Comparison of ENCODE assay signal across 17 cellular contexts in the genomic region with DNA sequence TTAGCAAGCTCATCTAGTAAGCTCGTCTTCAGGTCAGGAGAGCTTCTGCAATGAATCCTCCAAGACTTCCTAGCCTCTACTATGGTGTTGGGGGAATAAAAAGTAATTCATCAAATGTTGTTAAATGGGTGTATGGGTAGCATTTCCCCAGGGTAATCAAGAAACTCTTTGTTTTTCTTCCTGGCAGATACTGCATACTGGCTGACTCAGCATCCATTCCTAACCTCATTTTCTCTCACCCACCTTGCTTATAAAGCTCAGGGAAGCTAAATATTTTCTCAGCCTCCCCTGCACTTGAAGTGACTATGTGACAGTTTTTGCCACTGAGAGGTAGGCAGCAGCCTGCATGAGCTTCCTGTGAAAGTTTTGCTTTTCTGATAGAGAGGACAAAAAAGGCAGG.
DNase-seq lines count a peak whose midpoint lies in the region; ATAC-seq and TF ChIP-seq lines count a peak whose summit lies in the region.
"Had no signal": no experiment of that assay in that cellular context is flagged by ENCODE, and none has a peak within 500 bp of the region (broad histone marks: within the 10 kb centered on the region; RNA-seq: fewer than 3 reads in every experiment).

No MANE protein-coding gene starts in this region.

- H3K36me3 ChIP-seq in GM23338 (ENCODE audit: insufficient read depth), result no peaks in the 10 kb centered on the region
- no peaks in the 10 kb centered on the region for H3K36me3 ChIP-seq in MM.1S (replicated peaks; ENCODE audit: insufficient read depth, low read length)
- H3K36me3 ChIP-seq in colonic mucosa, result no peaks in the 10 kb centered on the region
- H3K36me3 ChIP-seq in effector memory CD4-positive, alpha-beta T cell (ENCODE audit: control insufficient read depth, insufficient read depth, low read length), result no peaks in the 10 kb centered on the region
- H3K36me3 ChIP-seq: MG63 had no signal

- ATAC-seq in GM23338, result no peak
- ATAC-seq: HCT116 had no signal

- H3K27ac Mint-ChIP-seq in GM23338, result no peak overlapping the region

- H3K27me3 Mint-ChIP-seq in GM23338 (ENCODE audit: insufficient read depth, low read depth, poor library complexity), result no peaks in the 10 kb centered on the region

- H3K9me2 ChIP-seq in GM23338 (ENCODE audit: insufficient read depth) (peaks cover 5% of the 10 kb centered on the region; the same call in 1 of the 2 replicates), MM.1S (replicated peaks; ENCODE audit: insufficient read depth, low read length) (no peaks in the 10 kb centered on the region)

- H3K4me1 Mint-ChIP-seq in GM23338, result peaks cover 6% of the 10 kb centered on the region

- no peak overlapping the region for H3K4me2 ChIP-seq in GM23338
- H3K4me2 ChIP-seq in MM.1S (ENCODE audit: low read depth, low read length), result no peak overlapping the region

- no peaks in the 10 kb centered on the region for H3K4me1 ChIP-seq in GM23338 (ENCODE audit: insufficient read depth)
- H3K4me1 ChIP-seq in MM.1S (ENCODE audit: low read length), result no peaks in the 10 kb centered on the region
- H3K4me1 ChIP-seq in colonic mucosa, result peaks cover 3% of the 10 kb centered on the region
- H3K4me1 ChIP-seq in effector memory CD4-positive, alpha-beta T cell (ENCODE audit: control insufficient read depth, insufficient read depth, low read length, poor library complexity, severe bottlenecking), result no peaks in the 10 kb centered on the region
- H3K4me1 ChIP-seq: Caco-2 had no signal

- H3K27ac ChIP-seq in GM23338 (ENCODE audit: low read depth), result no peak overlapping the region
- no peak overlapping the region for H3K27ac ChIP-seq in MM.1S (ENCODE audit: low read length)
- peak overlapping the region; percentile 1 for H3K27ac ChIP-seq in colonic mucosa
- H3K27ac ChIP-seq in effector memory CD4-positive, alpha-beta T cell (ENCODE audit: insufficient read depth, low read length, poor library complexity, severe bottlenecking), result no peak overlapping the region
- H3K27ac ChIP-seq: GM23248 had no signal

- peak overlapping the region; percentile 79; the same call in 1 of the 2 replicates for H2AFZ ChIP-seq in GM23338
- H2AFZ ChIP-seq in MM.1S (ENCODE audit: low read length), result no peak overlapping the region
- H2AFZ ChIP-seq: GM23248 had no signal

- intact Hi-C loops in colonic mucosa (cut with DNase I), result no loop called here

- H3K9me3 Mint-ChIP-seq in GM23338, result peaks cover 4% of the 10 kb centered on the region; the same call in 1 of the 3 replicates

- no peak overlapping the region for H3K4me3 Mint-ChIP-seq in GM23338

- no peak for TF ChIP-seq CTCF in GM23338 (conservative IDR thresholded peaks at IDR 0.05; ENCODE audit: low read depth in 2 of 2)
- TF ChIP-seq CTCF in MM.1S (IDR thresholded peaks at IDR 0.05; ENCODE audit: low read length), result no peak
- no peak for TF ChIP-seq CTCF in colonic mucosa (IDR thresholded peaks at IDR 0.05)

- H3K79me2 ChIP-seq in GM23338 (replicated peaks; ENCODE audit: insufficient read depth) (no peaks in the 10 kb centered on the region), MM.1S (ENCODE audit: low read length) (no peaks in the 10 kb centered on the region)

- H3K27me3 ChIP-seq in GM23338 (ENCODE audit: insufficient read depth) (no peaks in the 10 kb centered on the region), MM.1S (replicated peaks; ENCODE audit: insufficient read depth, low read length) (no peaks in the 10 kb centered on the region), colonic mucosa (no peaks in the 10 kb centered on the region)
- no peaks in the 10 kb centered on the region for H3K27me3 ChIP-seq in effector memory CD4-positive, alpha-beta T cell (replicated peaks; ENCODE audit: control insufficient read depth, insufficient read depth, low read length, poor library complexity, severe bottlenecking)

- H3K36me3 Mint-ChIP-seq in GM23338 (ENCODE audit: low read depth), result no peaks in the 10 kb centered on the region; the same call in 2 of the 3 replicates

- no peaks in the 10 kb centered on the region for H4K20me1 ChIP-seq in GM23338 (replicated peaks; ENCODE audit: insufficient read depth)
- no peaks in the 10 kb centered on the region for H4K20me1 ChIP-seq in MM.1S (ENCODE audit: insufficient read depth, low read length)

- H3K4me3 ChIP-seq in GM23338 (no peak overlapping the region), MM.1S (ENCODE audit: low read length) (no peak overlapping the region), colonic mucosa (no peak overlapping the region)
- no peak overlapping the region for H3K4me3 ChIP-seq in effector memory CD4-positive, alpha-beta T cell (ENCODE audit: insufficient read depth, low read depth, low read length, poor library complexity, severe bottlenecking)
- H3K4me3 ChIP-seq: GM23248, MG63 had no signal

- H3F3A ChIP-seq in GM23338 (replicated peaks; ENCODE audit: low read depth), result no peaks in the 10 kb centered on the region
- H3F3A ChIP-seq in MM.1S (ENCODE audit: insufficient read depth, low read length), result no peaks in the 10 kb centered on the region

- H3K9ac ChIP-seq in MM.1S (ENCODE audit: low read length) (no peak overlapping the region), colonic mucosa (ENCODE audit: low read depth in 2 of 2, low read length in 2 of 2) (peak overlapping the region in 1 of 2 donors; percentile 22)
- H3K9ac ChIP-seq: GM23248 had no signal

- H3K9me3 ChIP-seq in MM.1S (replicated peaks; ENCODE audit: insufficient read depth, low read length) (no peaks in the 10 kb centered on the region), colonic mucosa (no peaks in the 10 kb centered on the region)
- no peaks in the 10 kb centered on the region for H3K9me3 ChIP-seq in effector memory CD4-positive, alpha-beta T cell (ENCODE audit: control insufficient read depth, low read length)
- H3K9me3 ChIP-seq: Caco-2, MG63 had no signal

- no peak for DNase-seq in GM23338 (ENCODE audit: low spot score)
- peak; percentile 35 for DNase-seq in MM.1S
- no peak for DNase-seq in colonic mucosa
- peak; percentile 45 for DNase-seq in renal cortical epithelial cell (ENCODE audit: low read depth)
- DNase-seq in 8988T, result no peak
- DNase-seq in effector memory CD4-positive, alpha-beta T cell, result no peak
- DNase-seq in cerebellum (ENCODE audit: low spot score), result no peak
- DNase-seq: Caco-2, GM23248, KG1, MG63, NCI-H1105, NCI-H1694, NCI-H2081 treated with DMSO at 0.1 percent for 48 hours, NCI-H748 treated with DMSO at 0.1 percent for 48 hours, T-helper 1 cell had no signal

TF ChIP-seq in GM23338, 12 proteins besides CTCF, POLR2A, EP300 and RAD21 (continues in another document):
- TF ChIP-seq ZNF331 (CRISPR knock-in tag; IDR thresholded peaks at IDR 0.05; ENCODE audit: low read depth), result no peak
- no peak for TF ChIP-seq STAT1 (IDR thresholded peaks at IDR 0.05; ENCODE audit: unreplicated experiment)
- TF ChIP-seq EZH2 (IDR thresholded peaks at IDR 0.05; ENCODE audit: low read depth, unreplicated experiment), result no peak
- TF ChIP-seq ZNF114 (CRISPR knock-in tag; IDR thresholded peaks at IDR 0.05), result no peak

Comparison
In these comparisons a context has a peak if more than half of its experiments do, and no peak if none do; other contexts are left out.
1. DNase-seq: peak in MM.1S (single experiment) and renal cortical epithelial cell (single experiment); none in GM23338 (single experiment), colonic mucosa (single experiment), 8988T (single experiment), effector memory CD4-positive, alpha-beta T cell (0 of 3) and cerebellum (single experiment).